Comparison of ENCODE assay signal across 26 cellular contexts in the genomic region with DNA sequence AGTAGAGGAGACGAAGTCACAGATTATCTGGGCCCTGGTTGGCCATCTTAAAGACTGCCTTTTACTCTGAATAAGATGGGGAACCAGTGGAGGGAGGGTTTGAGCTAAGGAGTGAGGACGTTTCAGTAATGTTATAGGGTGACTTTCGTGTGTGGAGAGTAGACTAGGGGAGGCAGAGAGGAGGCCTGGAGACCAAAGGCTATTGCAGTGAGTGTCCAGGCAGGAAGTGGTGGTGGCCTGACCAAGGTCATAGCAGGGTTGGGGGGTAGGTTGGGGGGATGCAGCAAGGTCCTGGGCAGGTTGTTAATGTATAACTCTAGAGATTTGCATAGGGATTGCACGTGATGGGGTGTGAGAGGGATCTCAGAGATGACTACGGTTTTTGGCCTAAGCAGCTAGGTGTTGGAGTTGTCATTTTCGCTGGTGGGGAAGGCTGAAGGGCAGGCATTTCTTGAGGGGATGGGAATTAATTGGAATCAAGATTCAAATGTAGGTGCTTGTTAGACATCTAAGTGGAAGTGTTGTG.
"Had no signal": no experiment of that assay in that cellular context is flagged by ENCODE, and none has a peak within 500 bp of the region (broad histone marks: within the 10 kb centered on the region; RNA-seq: fewer than 3 reads in every experiment).

No MANE protein-coding gene starts in this region.

- H3K4me3 ChIP-seq: breast epithelium, esophagus muscularis mucosa, heart left ventricle, pancreas, prostate gland, suprapubic skin, tibial nerve had no signal

- H3K4me1 ChIP-seq: breast epithelium had no signal

- FAIRE-seq: kidney, pancreas had no signal

- H3K27me3 ChIP-seq: breast epithelium, esophagus muscularis mucosa, foreskin keratinocyte, heart left ventricle, pancreas, suprapubic skin, tibial nerve had no signal

- DNase-seq: activated CD4-positive, alpha-beta T cell treated with anti-CD3 and anti-CD28 coated beads for 4 hours; activated CD4-positive, alpha-beta T cell treated with anti-CD3 and anti-CD28 coated beads, Interleukin-2, amount 50 U/mL, for 4 hours; activated CD4-positive, CD25-positive, alpha-beta regulatory T cell; activated naive CD4-positive, alpha-beta T cell; activated T-cell treated with anti-CD3 and anti-CD28 coated beads for 4 hours; activated T-cell treated with anti-CD3 and anti-CD28 coated beads, Interleukin-2, amount 50 U/mL, for 72 hours; central memory CD4-positive, alpha-beta T cell; foreskin keratinocyte; heart left ventricle; hypothalamus; immature natural killer cell; kidney; left colon; midbrain; naive thymus-derived CD8-positive, alpha-beta T cell; nucleus accumbens; pancreas; stimulated activated CD4-positive, alpha-beta T cell treated with anti-CD3 and anti-CD28 coated beads, Interleukin-15, amount 100 ng/mL, for 24 hours; stimulated activated CD4-positive, alpha-beta T cell treated with anti-CD3 and anti-CD28 coated beads, Interleukin-2, amount 100 ng/mL, for 24 hours; stimulated activated naive CD4-positive, alpha-beta T cell had no signal

- H3K9me3 ChIP-seq: breast epithelium, esophagus muscularis mucosa, heart left ventricle, pancreas, prostate gland, suprapubic skin, tibial nerve had no signal

- ATAC-seq: activated naive CD4-positive, alpha-beta T cell treated with anti-CD3 and anti-CD28 coated beads, Interleukin-2, amount 50 U/mL, for 72 hours; activated T-cell treated with anti-CD3 and anti-CD28 coated beads, Interleukin-2, amount 50 U/mL, for 72 hours; foreskin keratinocyte; left colon; naive thymus-derived CD8-positive, alpha-beta T cell had no signal

- H3K36me3 ChIP-seq: breast epithelium, prostate gland had no signal

- H3K27ac ChIP-seq: breast epithelium, esophagus muscularis mucosa, foreskin keratinocyte, heart left ventricle, pancreas, prostate gland, suprapubic skin, tibial nerve had no signal
